Comparison of ENCODE assay signal across 9 cellular contexts in the genomic region with DNA sequence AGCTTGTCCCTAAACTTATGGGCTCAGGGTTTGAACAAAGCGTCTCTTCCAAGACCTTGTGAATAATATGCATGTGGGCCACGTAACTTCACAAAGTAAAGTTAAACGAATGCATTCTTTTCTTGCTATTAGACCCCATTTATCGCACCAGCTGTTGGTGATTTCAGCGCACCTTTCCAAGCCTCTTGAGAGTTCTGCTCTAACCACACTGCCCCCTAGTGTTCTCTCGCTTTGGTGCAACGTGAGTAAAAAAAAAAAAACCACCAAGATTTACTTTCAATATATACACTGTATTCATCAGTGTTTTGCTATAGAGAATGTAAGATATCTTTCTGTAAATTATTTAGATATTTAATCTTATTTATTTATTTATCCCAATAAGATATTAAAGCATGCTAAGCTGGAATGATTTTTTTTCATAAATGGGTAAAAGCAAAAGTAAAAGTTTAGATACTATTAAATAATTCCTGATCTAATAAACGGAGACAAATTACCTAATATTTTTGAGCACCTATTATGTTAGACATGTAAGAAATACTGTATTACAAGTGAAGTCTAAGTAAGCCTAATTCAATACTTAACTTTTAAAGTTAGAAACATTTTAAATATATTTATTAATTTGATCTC.
DNase-seq lines count a peak whose midpoint lies in the region; ATAC-seq and TF ChIP-seq lines count a peak whose summit lies in the region.
"Had no signal": no experiment of that assay in that cellular context is flagged by ENCODE, and none has a peak within 500 bp of the region (broad histone marks: within the 10 kb centered on the region; RNA-seq: fewer than 3 reads in every experiment).

No MANE protein-coding gene starts in this region.

- peaks cover 4% of the 10 kb centered on the region for H3K27me3 Mint-ChIP-seq in activated CD4-positive, alpha-beta memory T cell treated with anti-CD3 and anti-CD28 coated beads for 36 hours
- H3K27me3 Mint-ChIP-seq in nephron (ENCODE audit: low read depth): no peaks in the 10 kb centered on the region

- no peak overlapping the region for H3K4me3 Mint-ChIP-seq in activated CD4-positive, alpha-beta memory T cell treated with anti-CD3 and anti-CD28 coated beads for 36 hours
- no peak overlapping the region for H3K4me3 Mint-ChIP-seq in nephron

- no peaks in the 10 kb centered on the region for H3K9me3 ChIP-seq in tibial nerve
- H3K9me3 ChIP-seq: BLaER1 had no signal

- TF ChIP-seq CTCF in nephron (IDR thresholded peaks at IDR 0.05; ENCODE audit: unreplicated experiment in 3 of 3) (peak; percentile 86 to 88 (median 86)), tibial nerve (IDR thresholded peaks at IDR 0.05) (peak; percentile 49 to 82 (median 76))

- H3K27ac ChIP-seq in tibial nerve: no peak overlapping the region
- H3K27ac ChIP-seq: BLaER1 had no signal

- H3K9me3 Mint-ChIP-seq in activated CD4-positive, alpha-beta memory T cell treated with anti-CD3 and anti-CD28 coated beads for 36 hours: no peaks in the 10 kb centered on the region
- H3K9me3 Mint-ChIP-seq in nephron: no peaks in the 10 kb centered on the region

- POLR2A ChIA-PET in activated CD4-positive, alpha-beta memory T cell treated with anti-CD3 and anti-CD28 coated beads for 36 hours (lab: Charles Lee): no interaction called here

- peaks cover 2% of the 10 kb centered on the region for H3K4me1 Mint-ChIP-seq in activated CD4-positive, alpha-beta memory T cell treated with anti-CD3 and anti-CD28 coated beads for 36 hours (ENCODE audit: low read depth)
- peaks cover 14% of the 10 kb centered on the region for H3K4me1 Mint-ChIP-seq in nephron

- TF ChIP-seq POLR2A in erythroblast (IDR thresholded peaks at IDR 0.05; ENCODE audit: low read length): no peak
- TF ChIP-seq POLR2A in tibial nerve (IDR thresholded peaks at IDR 0.05): no peak

- H3K4me1 ChIP-seq in tibial nerve: no peaks in the 10 kb centered on the region
- H3K4me1 ChIP-seq: BLaER1 had no signal

- TF ChIP-seq EP300 in tibial nerve (IDR thresholded peaks at IDR 0.05): no peak

- H3K4me3 ChIP-seq in tibial nerve: no peak overlapping the region
- H3K4me3 ChIP-seq: BLaER1 had no signal

- no peaks in the 10 kb centered on the region for H3K36me3 ChIP-seq in tibial nerve
- H3K36me3 ChIP-seq: BLaER1 had no signal

- DNase-seq in NCI-H2081 (lab: John Stamatoyannopoulos, UW) (peak; percentile 64 to 71), NCI-H2081 treated with DMSO at 0.1 percent for 48 hours (lab: John Stamatoyannopoulos, UW) (no peak), NCI-H748 treated with DMSO at 0.1 percent for 48 hours (lab: John Stamatoyannopoulos, UW) (peak; percentile 20), erythroblast (lab: John Stamatoyannopoulos, UW) (peak; percentile 86 to 93), tibial nerve (ENCODE audit: low spot score in 2 of 2) (peak in 1 of 2 donors; percentile 68)
- DNase-seq in activated CD4-positive, alpha-beta memory T cell treated with anti-CD3 and anti-CD28 coated beads for 36 hours: peak; percentile 61

- no peak overlapping the region for H3K27ac Mint-ChIP-seq in activated CD4-positive, alpha-beta memory T cell treated with anti-CD3 and anti-CD28 coated beads for 36 hours
- peak overlapping the region in 1 of 3 experiments; percentile 80 for H3K27ac Mint-ChIP-seq in nephron

- no peaks in the 10 kb centered on the region for H3K27me3 ChIP-seq in tibial nerve
- H3K27me3 ChIP-seq: BLaER1 had no signal

- CTCF ChIA-PET in activated CD4-positive, alpha-beta memory T cell treated with anti-CD3 and anti-CD28 coated beads for 36 hours (lab: Charles Lee): interaction anchor here (0.6 to 6.0 kb wide), 18 partner anchors 9 to 1176 kb away, joined by 3 to 65 read pairs (median 4); no protein-coding TSS in a partner anchor

- intact Hi-C loops in activated CD4-positive, alpha-beta memory T cell treated with anti-CD3 and anti-CD28 coated beads for 36 hours (cut with micrococcal nuclease): loop anchor here (1.0 to 5.0 kb wide), 3 partner anchors 224 to 713 kb away; no protein-coding TSS in a partner anchor

- no peaks in the 10 kb centered on the region for H3K36me3 Mint-ChIP-seq in activated CD4-positive, alpha-beta memory T cell treated with anti-CD3 and anti-CD28 coated beads for 36 hours
- H3K36me3 Mint-ChIP-seq in nephron (ENCODE audit: low read depth): no peaks in the 10 kb centered on the region

- WGBS in tibial nerve, 2 donors: 23% methylated on average over 8 of the region's 8 CpGs

- ATAC-seq in HG03196 (IDR thresholded peaks at IDR 0.05; ENCODE audit: unreplicated experiment): peak; percentile 73
